21 cellular contexts compared by ENCODE assay signal in genomic region chr14:75946785-75947184, GRCh38. TPM values are rescaled to one million over a fixed set of nuclear protein-coding genes. Genes with fewer than 3 reads are reported as not detected.
DNase-seq lines count a peak whose midpoint lies in the region; ATAC-seq lines count a peak whose summit lies in the region.
"Had no signal": no experiment of that assay in that cellular context is flagged by ENCODE, and none has a peak within 500 bp of the region (broad histone marks: within the 10 kb centered on the region; RNA-seq: fewer than 3 reads in every experiment).

No MANE protein-coding gene starts in this region.

- no peaks in the 10 kb centered on the region for H3K4me1 Mint-ChIP-seq in stimulated activated effector memory CD8-positive, alpha-beta T cell treated with anti-CD3 and anti-CD28 coated beads, Interleukin-12 subunit alpha, Interleukin-12 subunit beta, amount 100 ng/mL, for 72 hours
- H3K4me1 Mint-ChIP-seq: B cell, CD14-positive monocyte had no signal

- peaks cover 2% of the 10 kb centered on the region for H3K36me3 Mint-ChIP-seq in stimulated activated effector memory CD8-positive, alpha-beta T cell treated with anti-CD3 and anti-CD28 coated beads, Interleukin-12 subunit alpha, Interleukin-12 subunit beta, amount 100 ng/mL, for 72 hours

- peak overlapping the region; percentile 33 for H3K27ac Mint-ChIP-seq in stimulated activated effector memory CD8-positive, alpha-beta T cell treated with anti-CD3 and anti-CD28 coated beads, Interleukin-12 subunit alpha, Interleukin-12 subunit beta, amount 100 ng/mL, for 72 hours
- H3K27ac Mint-ChIP-seq: B cell, CD14-positive monocyte had no signal

- H3K4me3 Mint-ChIP-seq in stimulated activated effector memory CD8-positive, alpha-beta T cell treated with anti-CD3 and anti-CD28 coated beads, Interleukin-12 subunit alpha, Interleukin-12 subunit beta, amount 100 ng/mL, for 72 hours: no peak overlapping the region
- H3K4me3 Mint-ChIP-seq: B cell, CD14-positive monocyte had no signal

- H3K9me3 Mint-ChIP-seq in stimulated activated effector memory CD8-positive, alpha-beta T cell treated with anti-CD3 and anti-CD28 coated beads, Interleukin-12 subunit alpha, Interleukin-12 subunit beta, amount 100 ng/mL, for 72 hours: no peaks in the 10 kb centered on the region
- H3K9me3 Mint-ChIP-seq: CD14-positive monocyte had no signal

- peak; percentile 81 for ATAC-seq in left ventricle myocardium superior
- no peak for ATAC-seq in Right ventricle myocardium inferior
- no peak for ATAC-seq in stimulated activated effector memory CD8-positive, alpha-beta T cell treated with anti-CD3 and anti-CD28 coated beads, Interleukin-12 subunit alpha, Interleukin-12 subunit beta, amount 100 ng/mL, for 72 hours
- no peak for ATAC-seq in GM18873 (IDR thresholded peaks at IDR 0.05; ENCODE audit: low FRiP score, unreplicated experiment)

- DNase-seq in NCI-H146 (lab: John Stamatoyannopoulos, UW) (peak; percentile 3), NCI-H146 treated with DMSO at 0.1 percent for 48 hours (lab: John Stamatoyannopoulos, UW; ENCODE audit: unreplicated experiment) (no peak), left ventricle myocardium superior (no peak), Right ventricle myocardium inferior (ENCODE audit: missing footprints) (no peak), islet precursor cell (peak; percentile 62), NCI-H2029 treated with DMSO at 0.1 percent for 48 hours (lab: John Stamatoyannopoulos, UW) (no peak)
- no peak for DNase-seq in stimulated activated effector memory CD8-positive, alpha-beta T cell treated with anti-CD3 and anti-CD28 coated beads, Interleukin-12 subunit alpha, Interleukin-12 subunit beta, amount 100 ng/mL, for 72 hours (ENCODE audit: low spot score in 2 of 2)
- DNase-seq: DMS53, GOT3, HCEC 1CT, KBM-7, MM.1S, NCI-H1694 treated with DMSO at 0.1 percent for 48 hours, NCI-H2081 treated with DMSO at 0.1 percent for 48 hours, NCI-H526, PC-9, RPMI8226, SHP77 treated with DMSO at 0.1 percent for 48 hours had no signal

- intact Hi-C loops in left ventricle myocardium superior (cut with micrococcal nuclease): no loop called here
- intact Hi-C loops in Right ventricle myocardium inferior (cut with DNase I): no loop called here

RNA-seq across cellular contexts. Expression of gene TGFB3, which starts 35.0 kb away (rescaled TPM):
- total RNA-seq in left ventricle myocardium superior: 22.8 TPM
- 29.5 TPM for total RNA-seq in Right ventricle myocardium inferior

RNA-seq across cellular contexts. Expression of gene IFT43, which starts 38.8 kb away (rescaled TPM):
- total RNA-seq in left ventricle myocardium superior (29.1 TPM), Right ventricle myocardium inferior (30.4 TPM)

Comparison
In these comparisons a context has a peak if more than half of its experiments do, and no peak if none do; other contexts are left out.
1. DNase-seq: peak in NCI-H146 (single experiment) and islet precursor cell (single experiment); none in NCI-H146 treated with DMSO at 0.1 percent for 48 hours (single experiment), left ventricle myocardium superior (single experiment), Right ventricle myocardium inferior (single experiment), stimulated activated effector memory CD8-positive, alpha-beta T cell treated with anti-CD3 and anti-CD28 coated beads, Interleukin-12 subunit alpha, Interleukin-12 subunit beta, amount 100 ng/mL, for 72 hours (0 of 2) and NCI-H2029 treated with DMSO at 0.1 percent for 48 hours (single experiment).